Comparison of ENCODE assay signal across 13 cellular contexts in genomic region chr9:98009926-98010325, GRCh38. TPM values are rescaled to one million over a fixed set of nuclear protein-coding genes. Genes with fewer than 3 reads are reported as not detected.
DNase-seq lines count a peak whose midpoint lies in the region; ATAC-seq, FAIRE-seq and TF ChIP-seq lines count a peak whose summit lies in the region.
"Had no signal": no experiment of that assay in that cellular context is flagged by ENCODE, and none has a peak within 500 bp of the region (broad histone marks: within the 10 kb centered on the region; RNA-seq: fewer than 3 reads in every experiment).

No MANE protein-coding gene starts in this region.

- no peak overlapping the region for H3K4me2 ChIP-seq in HepG2 (ENCODE audit: low read depth, low read length)

- H3K27ac Mint-ChIP-seq in HFFc6 = peak overlapping the region; percentile 40
- peak overlapping the region in 2 of 6 donors; percentile 8 to 29 for H3K27ac Mint-ChIP-seq in immature natural killer cell

- no peak for TF ChIP-seq RAD21 in HepG2 (CRISPR knock-in tag; IDR thresholded peaks at IDR 0.05)

- H3K36me3 Mint-ChIP-seq in HFFc6 (ENCODE audit: low read depth) (peaks cover 55% of the 10 kb centered on the region), immature natural killer cell (peaks cover 21 to 46% (median 41%) of the 10 kb centered on the region in 3 donors)

- no peak for DNase-seq in A673 (ENCODE audit: low spot score)
- DNase-seq in HFFc6 = no peak
- DNase-seq in body of pancreas = peak in 1 of 4 donors; percentile 20
- DNase-seq in HepG2 (ENCODE audit: low spot score) = no peak
- no peak for DNase-seq in central memory CD4-positive, alpha-beta T cell
- DNase-seq in DMS114 treated with DMSO at 0.1 percent for 48 hours (lab: John Stamatoyannopoulos, UW; ENCODE audit: unreplicated experiment) = no peak
- DNase-seq in lower leg skin (ENCODE audit: low spot score in 2 of 2) = no peak
- no peak for DNase-seq in immature natural killer cell
- DNase-seq: activated CD8-positive, alpha-beta memory T cell treated with anti-CD3 and anti-CD28 coated beads, Interleukin-2, amount 50 U/mL, for 4 hours; NCI-H2029 treated with DMSO at 0.1 percent for 48 hours had no signal

- H2AFZ ChIP-seq in HepG2 (ENCODE audit: low read length) = no peak overlapping the region

- FAIRE-seq in HepG2 (lab: Jason Lieb, UNC) = no peak
- FAIRE-seq: H1, urothelium cell line had no signal

- WGBS in body of pancreas, 2 donors = 61 to 82% methylated on average over 1 of the region's 1 CpG
- WGBS in HepG2 (ENCODE audit: low lambda C conversion rate) = 90% methylated on average over 1 of the region's 1 CpG
- WGBS in lower leg skin, 2 donors = 58 to 64% methylated on average over 1 of the region's 1 CpG

- H3K4me3 ChIP-seq in A673 (ENCODE audit: low read depth, low read length, poor library complexity, severe bottlenecking) = no peak overlapping the region
- H3K4me3 ChIP-seq in body of pancreas = no peak overlapping the region
- H3K4me3 ChIP-seq in HepG2 (replicated peaks in 1 of 3; ENCODE audit: insufficient read depth in 1 of 3, low read depth in 2 of 3, low read length in 3 of 3) = no peak overlapping the region
- H3K4me3 ChIP-seq in lower leg skin (ENCODE audit: low read depth, poor library complexity, severe bottlenecking) = no peak overlapping the region

- peak; percentile 62 for ATAC-seq in body of pancreas
- ATAC-seq in HepG2 = no peak

- peaks cover 3% of the 10 kb centered on the region for H3K79me2 ChIP-seq in HepG2 (ENCODE audit: insufficient read depth, low read length)

- H3K9me3 Mint-ChIP-seq in HFFc6 (no peaks in the 10 kb centered on the region), immature natural killer cell (no peaks in the 10 kb centered on the region)

- in situ Hi-C loops in HepG2 (cut with HindIII; ENCODE audit: extremely low pct_ligation_motif_present, low pct_unique_long_range_greater_than_20kb) = no loop called here

- H3K36me3 ChIP-seq in A673 (ENCODE audit: insufficient read depth, low read length, poor library complexity, severe bottlenecking) (peaks cover 97% of the 10 kb centered on the region), body of pancreas (replicated peaks in 1 of 2; ENCODE audit: insufficient read depth in 1 of 2, low read depth in 2 of 2) (peaks cover 12 to 29% of the 10 kb centered on the region in 2 donors), HepG2 (replicated peaks in 1 of 2; ENCODE audit: control insufficient read depth in 1 of 2, insufficient read depth in 2 of 2, low read length in 2 of 2) (peaks cover 40 to 92% of the 10 kb centered on the region in 2 experiments)

- BruUV-seq in A673 (replicated peaks; lab: Mats Ljungman, UMichigan) (TSS peak; percentile 5), HepG2 (replicated peaks; lab: Mats Ljungman, UMichigan) (TSS peak; percentile 1)

- POLR2A ChIA-PET in A673 (lab: Charles Lee; ENCODE audit: low non-redundant PET) = no interaction called here
- POLR2A ChIA-PET in HepG2 (lab: Yijun Ruan, JAX) = no interaction called here

- H4K20me1 ChIP-seq in HepG2 (ENCODE audit: insufficient read depth, low read length) = no peaks in the 10 kb centered on the region

- intact Hi-C loops in A673 (cut with micrococcal nuclease; ENCODE audit: unreplicated experiment) = no loop called here
- intact Hi-C loops in body of pancreas (cut with DNase I) = no loop called here
- intact Hi-C loops in HepG2 (cut with micrococcal nuclease; ENCODE audit: unreplicated experiment) = no loop called here
- intact Hi-C loops in lower leg skin (cut with DNase I; ENCODE audit: low total_unique reads) = no loop called here

- H3K27me3 ChIP-seq in A673 (replicated peaks; ENCODE audit: insufficient read depth, low read depth, low read length, poor library complexity) (no peaks in the 10 kb centered on the region), body of pancreas (no peaks in the 10 kb centered on the region), HepG2 (ENCODE audit: control insufficient read depth in 1 of 2, insufficient read depth in 2 of 2, low read length in 2 of 2) (no peaks in the 10 kb centered on the region)

- TF ChIP-seq POLR2A in body of pancreas (IDR thresholded peaks at IDR 0.05) (no peak), HepG2 (IDR thresholded peaks at IDR 0.05; ENCODE audit: insufficient read depth in 1 of 2, low read depth in 2 of 2, low read length in 2 of 2) (no peak), lower leg skin (IDR thresholded peaks at IDR 0.05) (no peak)

- no peak for TF ChIP-seq CTCF in A673 (conservative IDR thresholded peaks at IDR 0.05; ENCODE audit: low read depth, low read length)
- no peak for TF ChIP-seq CTCF in HFFc6 (IDR thresholded peaks at IDR 0.05)
- TF ChIP-seq CTCF in body of pancreas (IDR thresholded peaks at IDR 0.05) = no peak
- TF ChIP-seq CTCF in HepG2 (CRISPR knock-in tag; IDR thresholded peaks at IDR 0.05) = no peak
- TF ChIP-seq CTCF in lower leg skin (IDR thresholded peaks at IDR 0.05) = no peak

- H3K4me3 Mint-ChIP-seq in HFFc6 (no peak overlapping the region), immature natural killer cell (no peak overlapping the region)

- H3K27me3 Mint-ChIP-seq in HFFc6 (ENCODE audit: insufficient read depth) = peaks cover 1% of the 10 kb centered on the region; the same call in 1 of the 2 replicates
- peaks cover 0 to 6% (median 0%) of the 10 kb centered on the region in 3 donors for H3K27me3 Mint-ChIP-seq in immature natural killer cell (ENCODE audit: low read depth in 3 of 3)

- TF ChIP-seq EP300 in HepG2 (IDR thresholded peaks at IDR 0.05; ENCODE audit: low read depth in 2 of 2, low read length in 2 of 2) = no peak
- no peak for TF ChIP-seq EP300 in HepG2 (CRISPR knock-in tag; IDR thresholded peaks at IDR 0.05; ENCODE audit: borderline replicate concordance)

- CTCF ChIA-PET in A673 (lab: Charles Lee) (no interaction called here), HepG2 (lab: Yijun Ruan, JAX; ENCODE audit: low intra/inter-chr PET ratio, low total read pairs) (no interaction called here)

- H3K9ac ChIP-seq in HepG2 (ENCODE audit: insufficient read depth, low read depth, low read length) = no peak overlapping the region

- H3K4me1 ChIP-seq in A673 (ENCODE audit: insufficient read depth, low read length, poor library complexity, severe bottlenecking) = no peaks in the 10 kb centered on the region
- no peaks in the 10 kb centered on the region for H3K4me1 ChIP-seq in body of pancreas
- H3K4me1 ChIP-seq in HepG2 (ENCODE audit: insufficient read depth, low read length) = no peaks in the 10 kb centered on the region

- peaks cover 33% of the 10 kb centered on the region for H3K4me1 Mint-ChIP-seq in HFFc6 (ENCODE audit: low read depth)
- peaks cover 12 to 18% of the 10 kb centered on the region in 2 donors for H3K4me1 Mint-ChIP-seq in immature natural killer cell

- H3K27ac ChIP-seq in A673 (ENCODE audit: low read depth, low read length, poor library complexity, severe bottlenecking) (no peak overlapping the region), body of pancreas (no peak overlapping the region), HepG2 (ENCODE audit: extremely low read length, insufficient read depth, low read length) (no peak overlapping the region)
- H3K27ac ChIP-seq: C4-2B had no signal

- H3K9me3 ChIP-seq in A673 (ENCODE audit: low read depth, low read length, poor library complexity, severe bottlenecking) (no peaks in the 10 kb centered on the region), body of pancreas (no peaks in the 10 kb centered on the region), HepG2 (ENCODE audit: low read length) (no peaks in the 10 kb centered on the region)

RNA-seq across cellular contexts. Expression of gene ANP32B, which starts 26.8 kb away (rescaled TPM):
- total RNA-seq in A673 (2021) = 237 and 246 TPM in 2 replicates
- 100 to 1,000 TPM in 5 of 6 experiments, 10 to 100 TPM in 1; 99.6 to 165 (median 155) TPM for total RNA-seq in HFFc6 (2021; fragmentation: NEBNext Ultra II Directional; extraction: Animal tissue kit (Norgen Biotek cat#: 25700))
- 10 to 100 TPM; 38.4 to 65.9 TPM for total RNA-seq in body of pancreas
- 22.1 and 67.0 TPM in 2 replicates for total RNA-seq in HepG2 (2016; rRNA removed; fragmentation: Illumina TruSeq; extraction: Trizol)
- total RNA-seq in HepG2 (2016; cell fraction: cytosol; rRNA removed; fragmentation: Illumina TruSeq; extraction: Trizol; ENCODE audit: low read depth) = 19.9 and 21.3 TPM in 2 replicates
- total RNA-seq in HepG2 (2016; cell fraction: insoluble cytoplasmic fraction; rRNA removed; fragmentation: Illumina TruSeq; extraction: Trizol) = 20.8 and 59.2 TPM in 2 replicates
- 40.3 and 40.9 TPM in 2 replicates for total RNA-seq in HepG2 (2016; cell fraction: membrane; rRNA removed; fragmentation: Illumina TruSeq; extraction: Trizol)
- 43.6 and 45.8 TPM in 2 replicates for total RNA-seq in HepG2 (2016; cell fraction: nucleus; rRNA removed; fragmentation: Illumina TruSeq; extraction: Trizol)
- 30.3 and 37.5 TPM in 2 replicates for polyA plus RNA-seq in HepG2 (2011; rRNA removed)
- 14.5 and 21.7 TPM in 2 replicates for polyA plus RNA-seq in HepG2 (2011; cell fraction: cytosol; rRNA removed)
- polyA plus RNA-seq in HepG2 (2011; cell fraction: nucleus; rRNA removed) = 9.4 and 15.4 TPM in 2 replicates
- polyA plus RNA-seq in HepG2 (2012) = 239 and 295 TPM in 2 replicates
- polyA plus RNA-seq in HepG2 (2016; cell fraction: cytosol; fragmentation: Illumina TruSeq; extraction: Trizol; ENCODE audit: low read depth) = 128 and 145 TPM in 2 replicates
- polyA plus RNA-seq in HepG2 (2016; cell fraction: insoluble cytoplasmic fraction; fragmentation: Illumina TruSeq; extraction: Trizol; ENCODE audit: low read depth) = 375 and 395 TPM in 2 replicates
- 226 and 237 TPM in 2 replicates for polyA plus RNA-seq in HepG2 (2016; cell fraction: membrane; fragmentation: Illumina TruSeq; extraction: Trizol; ENCODE audit: low read depth)
- polyA plus RNA-seq in HepG2 (2016; cell fraction: nucleus; fragmentation: Illumina TruSeq; extraction: Trizol; ENCODE audit: insufficient read depth, low read depth) = 223 and 239 TPM in 2 replicates
- 10.5 and 18.2 TPM in 2 replicates for polyA minus RNA-seq in HepG2 (2011; rRNA and poly(A)+ RNA removed; ENCODE audit: low replicate concordance)
- polyA minus RNA-seq in HepG2 (2011; cell fraction: cytosol; rRNA and poly(A)+ RNA removed) = 36.3 and 51.7 TPM in 2 replicates
- 39.5 and 51.6 TPM in 2 replicates for polyA minus RNA-seq in HepG2 (2011; cell fraction: nucleus; rRNA and poly(A)+ RNA removed)
- total RNA-seq in lower leg skin = 10 to 100 TPM; 27.4 to 56.3 (median 39.0) TPM
- polyA plus RNA-seq in immature natural killer cell = 10 to 100 TPM; 33.9 to 53.7 (median 39.1) TPM

RNA-seq across cellular contexts. Expression of gene NANS, which starts 46.6 kb away (rescaled TPM):
- total RNA-seq in A673 (2021) = 40.6 and 41.9 TPM in 2 replicates
- total RNA-seq in HFFc6 (2021; fragmentation: NEBNext Ultra II Directional; extraction: Animal tissue kit (Norgen Biotek cat#: 25700)) = 100 to 1,000 TPM in 4 of 6 experiments, 10 to 100 TPM in 2; 82.4 to 103 (median 101) TPM
- 10 to 100 TPM; 31.4 to 45.2 TPM for total RNA-seq in body of pancreas
- total RNA-seq in HepG2 (2016; rRNA removed; fragmentation: Illumina TruSeq; extraction: Trizol) = 203 and 266 TPM in 2 replicates
- total RNA-seq in HepG2 (2016; cell fraction: cytosol; rRNA removed; fragmentation: Illumina TruSeq; extraction: Trizol; ENCODE audit: low read depth) = 49.6 and 52.9 TPM in 2 replicates
- total RNA-seq in HepG2 (2016; cell fraction: insoluble cytoplasmic fraction; rRNA removed; fragmentation: Illumina TruSeq; extraction: Trizol) = 208 and 294 TPM in 2 replicates
- 63.3 and 63.6 TPM in 2 replicates for total RNA-seq in HepG2 (2016; cell fraction: membrane; rRNA removed; fragmentation: Illumina TruSeq; extraction: Trizol)
- 77.5 and 79.4 TPM in 2 replicates for total RNA-seq in HepG2 (2016; cell fraction: nucleus; rRNA removed; fragmentation: Illumina TruSeq; extraction: Trizol)
- polyA plus RNA-seq in HepG2 (2011; rRNA removed) = 80.9 and 86.9 TPM in 2 replicates
- 105 and 118 TPM in 2 replicates for polyA plus RNA-seq in HepG2 (2011; cell fraction: cytosol; rRNA removed)
- polyA plus RNA-seq in HepG2 (2011; cell fraction: nucleus; rRNA removed) = 34.7 and 37.4 TPM in 2 replicates
- polyA plus RNA-seq in HepG2 (2012) = 84.8 and 103 TPM in 2 replicates
- 42.6 and 48.8 TPM in 2 replicates for polyA plus RNA-seq in HepG2 (2016; cell fraction: cytosol; fragmentation: Illumina TruSeq; extraction: Trizol; ENCODE audit: low read depth)
- 258 and 291 TPM in 2 replicates for polyA plus RNA-seq in HepG2 (2016; cell fraction: insoluble cytoplasmic fraction; fragmentation: Illumina TruSeq; extraction: Trizol; ENCODE audit: low read depth)
- 45.4 and 47.4 TPM in 2 replicates for polyA plus RNA-seq in HepG2 (2016; cell fraction: membrane; fragmentation: Illumina TruSeq; extraction: Trizol; ENCODE audit: low read depth)
- polyA plus RNA-seq in HepG2 (2016; cell fraction: nucleus; fragmentation: Illumina TruSeq; extraction: Trizol; ENCODE audit: insufficient read depth, low read depth) = 98.0 and 99.6 TPM in 2 replicates
- polyA minus RNA-seq in HepG2 (2011; rRNA and poly(A)+ RNA removed; ENCODE audit: low replicate concordance) = 77.2 and 87.3 TPM in 2 replicates
- 32.7 and 40.5 TPM in 2 replicates for polyA minus RNA-seq in HepG2 (2011; cell fraction: cytosol; rRNA and poly(A)+ RNA removed)
- polyA minus RNA-seq in HepG2 (2011; cell fraction: nucleus; rRNA and poly(A)+ RNA removed) = 42.8 and 50.6 TPM in 2 replicates
- total RNA-seq in lower leg skin = 10 to 100 TPM; 26.5 to 46.0 (median 40.5) TPM
- 10 to 100 TPM; 21.5 to 41.8 (median 34.1) TPM for polyA plus RNA-seq in immature natural killer cell
